In genomic region chr12:91940322-91940721, GRCh38 we compare ENCODE assay signal across 35 cellular contexts.
DNase-seq lines count a peak whose midpoint lies in the region; ATAC-seq, FAIRE-seq and TF ChIP-seq lines count a peak whose summit lies in the region.
"Had no signal": no experiment of that assay in that cellular context is flagged by ENCODE, and none has a peak within 500 bp of the region (broad histone marks: within the 10 kb centered on the region; RNA-seq: fewer than 3 reads in every experiment).

No MANE protein-coding gene starts in this region.

- FAIRE-seq in HepG2 (lab: Jason Lieb, UNC) = no peak
- FAIRE-seq: A204.1, A549, D721Med had no signal

- TF ChIP-seq EP300 in HepG2 (IDR thresholded peaks at IDR 0.05; ENCODE audit: low read depth in 2 of 2, low read length in 2 of 2) (no peak), HepG2 (CRISPR knock-in tag; IDR thresholded peaks at IDR 0.05; ENCODE audit: borderline replicate concordance) (no peak)

- ATAC-seq in foreskin keratinocyte = no peak
- ATAC-seq in stimulated activated memory B cell treated with anti-CD40 and anti-IgM and Interleukin-4, amounts not matched to agents 10 μg/mL and 1 μg/mL and 100 μg/mL, for 72 hours = no peak
- ATAC-seq in stimulated activated naive B cell treated with anti-CD40 and anti-IgM and Interleukin-4, amounts not matched to agents 10 μg/mL and 1 μg/mL and 100 μg/mL, for 72 hours (replicated peaks) = peak; percentile 76 to 77
- ATAC-seq in HepG2 = no peak
- ATAC-seq: A549; CD8-positive, alpha-beta T cell had no signal

- in situ Hi-C loops in HepG2 (cut with HindIII; ENCODE audit: extremely low pct_ligation_motif_present, low pct_unique_long_range_greater_than_20kb) = no loop called here

- no peaks in the 10 kb centered on the region for H3K27me3 Mint-ChIP-seq in stimulated activated memory B cell treated with anti-CD40 and anti-IgM and Interleukin-4, amounts not matched to agents 10 μg/mL and 1 μg/mL and 100 μg/mL, for 72 hours
- no peaks in the 10 kb centered on the region for H3K27me3 Mint-ChIP-seq in stimulated activated naive B cell treated with anti-CD40 and anti-IgM and Interleukin-4, amounts not matched to agents 10 μg/mL and 1 μg/mL and 100 μg/mL, for 72 hours
- H3K27me3 Mint-ChIP-seq: CD4-positive, alpha-beta memory T cell; CD4-positive, alpha-beta T cell had no signal

- H3K27ac Mint-ChIP-seq in stimulated activated memory B cell treated with anti-CD40 and anti-IgM and Interleukin-4, amounts not matched to agents 10 μg/mL and 1 μg/mL and 100 μg/mL, for 72 hours = peak overlapping the region; percentile 63
- peak overlapping the region; percentile 85 for H3K27ac Mint-ChIP-seq in stimulated activated naive B cell treated with anti-CD40 and anti-IgM and Interleukin-4, amounts not matched to agents 10 μg/mL and 1 μg/mL and 100 μg/mL, for 72 hours
- H3K27ac Mint-ChIP-seq: B cell; CD14-positive monocyte; CD4-positive, alpha-beta T cell; CD4-positive, CD25-positive, alpha-beta regulatory T cell; CD8-positive, alpha-beta T cell had no signal

- peaks cover 5% of the 10 kb centered on the region for H3K36me3 Mint-ChIP-seq in stimulated activated memory B cell treated with anti-CD40 and anti-IgM and Interleukin-4, amounts not matched to agents 10 μg/mL and 1 μg/mL and 100 μg/mL, for 72 hours
- H3K36me3 Mint-ChIP-seq in stimulated activated naive B cell treated with anti-CD40 and anti-IgM and Interleukin-4, amounts not matched to agents 10 μg/mL and 1 μg/mL and 100 μg/mL, for 72 hours = peaks cover 1 to 5% of the 10 kb centered on the region in 2 donors
- H3K36me3 Mint-ChIP-seq: CD14-positive monocyte; CD8-positive, alpha-beta T cell had no signal

- intact Hi-C loops in HepG2 (cut with micrococcal nuclease; ENCODE audit: unreplicated experiment) = no loop called here

- no TSS peak for BruUV-seq in HepG2 (replicated peaks; lab: Mats Ljungman, UMichigan)

- no peak overlapping the region for H3K4me3 ChIP-seq in HepG2 (replicated peaks in 1 of 3; ENCODE audit: insufficient read depth in 1 of 3, low read depth in 2 of 3, low read length in 3 of 3)
- H3K4me3 ChIP-seq: A549; BLaER1; BLaER1 treated with 17β-estradiol and CSF1 and Interleukin-3, amounts not matched to agents 10 nM and 100 nM had no signal

- no peaks in the 10 kb centered on the region for H3K36me3 ChIP-seq in HepG2 (replicated peaks in 1 of 2; ENCODE audit: control insufficient read depth in 1 of 2, insufficient read depth in 2 of 2, low read length in 2 of 2)
- H3K36me3 ChIP-seq: BE2C; BLaER1; BLaER1 treated with 17β-estradiol and CSF1 and Interleukin-3, amounts not matched to agents 10 nM and 100 nM had no signal

- H2AFZ ChIP-seq in HepG2 (ENCODE audit: low read length) = no peak overlapping the region

- CTCF ChIA-PET in HepG2 (lab: Yijun Ruan, JAX; ENCODE audit: low intra/inter-chr PET ratio, low total read pairs) = no interaction called here

- peaks cover 20% of the 10 kb centered on the region for H3K4me1 Mint-ChIP-seq in stimulated activated memory B cell treated with anti-CD40 and anti-IgM and Interleukin-4, amounts not matched to agents 10 μg/mL and 1 μg/mL and 100 μg/mL, for 72 hours
- peaks cover 28 to 44% of the 10 kb centered on the region in 2 donors for H3K4me1 Mint-ChIP-seq in stimulated activated naive B cell treated with anti-CD40 and anti-IgM and Interleukin-4, amounts not matched to agents 10 μg/mL and 1 μg/mL and 100 μg/mL, for 72 hours
- H3K4me1 Mint-ChIP-seq: B cell; CD8-positive, alpha-beta memory T cell had no signal

- no peak for TF ChIP-seq RAD21 in HepG2 (CRISPR knock-in tag; IDR thresholded peaks at IDR 0.05)

- H3K9me3 ChIP-seq in HepG2 (ENCODE audit: low read length) = no peaks in the 10 kb centered on the region
- H3K9me3 ChIP-seq: A549; BE2C; BLaER1; BLaER1 treated with 17β-estradiol and CSF1 and Interleukin-3, amounts not matched to agents 10 nM and 100 nM; Caco-2 had no signal

- no peak overlapping the region for H3K9ac ChIP-seq in HepG2 (ENCODE audit: insufficient read depth, low read depth, low read length)
- H3K9ac ChIP-seq: BLaER1; BLaER1 treated with 17β-estradiol and CSF1 and Interleukin-3, amounts not matched to agents 10 nM and 100 nM had no signal

- no peaks in the 10 kb centered on the region for H4K20me1 ChIP-seq in HepG2 (ENCODE audit: insufficient read depth, low read length)
- H4K20me1 ChIP-seq: BLaER1; BLaER1 treated with 17β-estradiol and CSF1 and Interleukin-3, amounts not matched to agents 10 nM and 100 nM had no signal

- H3K79me2 ChIP-seq in HepG2 (ENCODE audit: insufficient read depth, low read length) = no peaks in the 10 kb centered on the region

- no peak overlapping the region for H3K4me2 ChIP-seq in HepG2 (ENCODE audit: low read depth, low read length)
- H3K4me2 ChIP-seq: A549, BLaER1 had no signal

- H3K9me3 Mint-ChIP-seq in stimulated activated memory B cell treated with anti-CD40 and anti-IgM and Interleukin-4, amounts not matched to agents 10 μg/mL and 1 μg/mL and 100 μg/mL, for 72 hours = peaks cover 10% of the 10 kb centered on the region
- peaks cover 8 to 16% of the 10 kb centered on the region in 2 donors for H3K9me3 Mint-ChIP-seq in stimulated activated naive B cell treated with anti-CD40 and anti-IgM and Interleukin-4, amounts not matched to agents 10 μg/mL and 1 μg/mL and 100 μg/mL, for 72 hours
- H3K9me3 Mint-ChIP-seq: CD8-positive, alpha-beta T cell had no signal

- 0% methylated on average over 1 of the region's 1 CpG for WGBS in HepG2 (ENCODE audit: low lambda C conversion rate)

- no peaks in the 10 kb centered on the region for H3K27me3 ChIP-seq in foreskin keratinocyte
- H3K27me3 ChIP-seq in HepG2 (ENCODE audit: control insufficient read depth in 1 of 2, insufficient read depth in 2 of 2, low read length in 2 of 2) = no peaks in the 10 kb centered on the region
- H3K27me3 ChIP-seq: BE2C; BLaER1; BLaER1 treated with 17β-estradiol and CSF1 and Interleukin-3, amounts not matched to agents 10 nM and 100 nM had no signal

- H3K27ac ChIP-seq in foreskin keratinocyte (peak overlapping the region; percentile 38), HepG2 (ENCODE audit: extremely low read length, insufficient read depth, low read length) (no peak overlapping the region)
- H3K27ac ChIP-seq: 22Rv1; A549; BLaER1; BLaER1 treated with 17β-estradiol and CSF1 and Interleukin-3, amounts not matched to agents 10 nM and 100 nM; C4-2B had no signal

- H3K4me1 ChIP-seq in foreskin keratinocyte (peaks cover 10% of the 10 kb centered on the region), HepG2 (ENCODE audit: insufficient read depth, low read length) (no peaks in the 10 kb centered on the region)
- H3K4me1 ChIP-seq: A549, BE2C, BLaER1, Caco-2 had no signal

- TF ChIP-seq POLR2A in HepG2 (IDR thresholded peaks at IDR 0.05; ENCODE audit: insufficient read depth in 1 of 2, low read depth in 2 of 2, low read length in 2 of 2) = no peak

- H3K4me3 Mint-ChIP-seq in stimulated activated memory B cell treated with anti-CD40 and anti-IgM and Interleukin-4, amounts not matched to agents 10 μg/mL and 1 μg/mL and 100 μg/mL, for 72 hours = no peak overlapping the region
- H3K4me3 Mint-ChIP-seq in stimulated activated naive B cell treated with anti-CD40 and anti-IgM and Interleukin-4, amounts not matched to agents 10 μg/mL and 1 μg/mL and 100 μg/mL, for 72 hours = peak overlapping the region; percentile 3 to 19
- H3K4me3 Mint-ChIP-seq: B cell; CD14-positive monocyte; CD4-positive, alpha-beta memory T cell; CD4-positive, alpha-beta T cell; CD4-positive, CD25-positive, alpha-beta regulatory T cell; CD8-positive, alpha-beta memory T cell; CD8-positive, alpha-beta T cell had no signal

- POLR2A ChIA-PET in HepG2 (lab: Yijun Ruan, JAX) = no interaction called here

- DNase-seq in foreskin keratinocyte (no peak), HepG2 (ENCODE audit: low spot score) (no peak), NCI-H146 treated with DMSO at 0.1 percent for 48 hours (lab: John Stamatoyannopoulos, UW; ENCODE audit: unreplicated experiment) (no peak)
- DNase-seq in stimulated activated naive B cell treated with anti-CD40 and anti-IgM and Interleukin-4, amounts not matched to agents 10 μg/mL and 1 μg/mL and 100 μg/mL, for 72 hours = no peak
- DNase-seq in activated CD8-positive, alpha-beta memory T cell treated with anti-CD3 and anti-CD28 coated beads for 24 hours = no peak
- DNase-seq: 8988T; ACHN; AML-193; BE2C; C1 segment of cervical spinal cord; Caco-2; Calu3; CD4-positive, alpha-beta memory T cell; CD4-positive, alpha-beta T cell; CD4-positive, CD25-positive, alpha-beta regulatory T cell; CD8-positive, alpha-beta memory T cell; CD8-positive, alpha-beta T cell; COR-L47; DMS 273 treated with DMSO at 0.1 percent for 48 hours; DMS153; DMS53; DMS79; DMS79 treated with DMSO at 0.1 percent for 48 hours; DND-41; EL had no signal

- TF ChIP-seq CTCF in foreskin keratinocyte (conservative IDR thresholded peaks at IDR 0.05) (no peak), HepG2 (CRISPR knock-in tag; IDR thresholded peaks at IDR 0.05) (no peak)

TF ChIP-seq in HepG2, 621 proteins besides CTCF, POLR2A, EP300 and RAD21:
- no peak for TF ChIP-seq MTF2 (CRISPR knock-in tag; IDR thresholded peaks at IDR 0.05; ENCODE audit: borderline replicate concordance)
- no peak for TF ChIP-seq TSC22D2 (CRISPR knock-in tag; IDR thresholded peaks at IDR 0.05; ENCODE audit: borderline replicate concordance)
- TF ChIP-seq HCFC1 (IDR thresholded peaks at IDR 0.05; ENCODE audit: low read depth, low read length) = no peak
- TF ChIP-seq SMARCC2 (IDR thresholded peaks at IDR 0.05) = no peak
- no peak for TF ChIP-seq ZNF776 (CRISPR knock-in tag; IDR thresholded peaks at IDR 0.05)
- TF ChIP-seq ZNF205 (CRISPR knock-in tag; IDR thresholded peaks at IDR 0.05) = no peak
- TF ChIP-seq HNRNPH1 (optimal IDR thresholded peaks at IDR 0.05; ENCODE audit: low read depth, low read length) = no peak
- TF ChIP-seq SKI (IDR thresholded peaks at IDR 0.05; ENCODE audit: partially characterized antibody) = no peak
- no peak for TF ChIP-seq ZNF274 (CRISPR knock-in tag; IDR thresholded peaks at IDR 0.05)
- no peak for TF ChIP-seq MNT (IDR thresholded peaks at IDR 0.05)

Comparison
In these comparisons a context has a peak if more than half of its experiments do, and no peak if none do; other contexts are left out.
1. ATAC-seq: peak in stimulated activated naive B cell treated with anti-CD40 and anti-IgM and Interleukin-4, amounts not matched to agents 10 μg/mL and 1 μg/mL and 100 μg/mL, for 72 hours (2 of 2); none in foreskin keratinocyte (single experiment), stimulated activated memory B cell treated with anti-CD40 and anti-IgM and Interleukin-4, amounts not matched to agents 10 μg/mL and 1 μg/mL and 100 μg/mL, for 72 hours (single experiment) and HepG2 (single experiment).